10 cellular contexts compared by ENCODE assay signal in the genomic region with DNA sequence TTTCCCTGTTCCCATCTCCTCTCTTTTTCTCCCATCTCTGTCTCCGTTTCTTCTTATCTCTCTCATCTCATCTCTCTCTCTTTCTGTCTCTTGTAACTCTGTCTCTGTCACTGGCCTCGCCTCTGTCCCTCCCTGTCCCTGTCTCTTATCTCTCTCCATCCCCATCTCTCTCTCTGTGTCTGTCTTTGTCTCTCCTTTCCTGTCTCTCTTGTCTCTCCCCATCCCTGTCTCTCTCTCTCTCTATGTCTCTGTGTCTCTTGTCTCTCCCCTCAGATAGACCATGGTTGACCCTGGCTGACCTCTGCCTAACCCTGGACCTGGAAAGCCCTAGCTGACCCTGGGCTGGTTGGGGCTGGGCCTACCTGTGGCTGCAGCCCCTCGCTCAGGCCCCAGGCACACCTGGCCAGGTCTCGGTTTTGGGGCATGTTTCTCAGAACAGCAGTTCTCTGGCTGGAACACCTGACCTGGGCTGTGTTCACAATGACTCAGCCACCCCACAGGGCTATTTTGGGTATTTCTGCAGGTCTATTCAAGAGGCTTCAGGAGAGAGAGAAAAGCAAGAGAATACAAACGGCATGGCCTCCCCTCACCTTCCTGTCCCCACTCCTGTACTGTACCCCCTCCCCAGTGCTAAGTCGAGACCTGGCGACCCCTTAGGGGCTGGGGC.
DNase-seq lines count a peak whose midpoint lies in the region; ATAC-seq and TF ChIP-seq lines count a peak whose summit lies in the region.
"Had no signal": no experiment of that assay in that cellular context is flagged by ENCODE, and none has a peak within 500 bp of the region (broad histone marks: within the 10 kb centered on the region; RNA-seq: fewer than 3 reads in every experiment).

No MANE protein-coding gene starts in this region.

- H3K9me3 Mint-ChIP-seq in activated naive CD4-positive, alpha-beta T cell treated with anti-CD3 and anti-CD28 coated beads, Interleukin-2, amount 10 ng/mL, durations not matched to agents 7 days and 5 days = no peaks in the 10 kb centered on the region

- H3K27me3 ChIP-seq in transverse colon = no peaks in the 10 kb centered on the region

- H3K9me3 ChIP-seq in OCI-LY7 (ENCODE audit: low read length) (no peaks in the 10 kb centered on the region), transverse colon (no peaks in the 10 kb centered on the region)

- BruUV-seq in OCI-LY7 (replicated peaks; lab: Mats Ljungman, UMichigan) = no TSS peak

- H3K9me2 ChIP-seq in OCI-LY7 (ENCODE audit: insufficient read depth, low read length) = no peaks in the 10 kb centered on the region

- peak overlapping the region; percentile 52 for H3K4me3 ChIP-seq in OCI-LY7 (ENCODE audit: low read depth, low read length, poor library complexity, severe bottlenecking)
- H3K4me3 ChIP-seq in transverse colon = no peak overlapping the region

- H4K20me1 ChIP-seq in OCI-LY7 (ENCODE audit: insufficient read depth, low read length) = no peaks in the 10 kb centered on the region

- in situ Hi-C loops in transverse colon (cut with MboI; ENCODE audit: low pct_ligation_motif_present in 1 of 4, low pct_unique_long_range_greater_than_20kb in 1 of 4, low sequenced_read_pairs in 3 of 4) = loop anchor here in 1 of 4 donors (10.0 kb wide), 1 partner anchor 116 kb away; no protein-coding TSS in a partner anchor

- H2AFZ ChIP-seq in OCI-LY7 (ENCODE audit: low read length) = no peak overlapping the region

- no peak for TF ChIP-seq EP300 in transverse colon (IDR thresholded peaks at IDR 0.05; ENCODE audit: low read depth)

- H3K27me3 Mint-ChIP-seq in activated naive CD4-positive, alpha-beta T cell treated with anti-CD3 and anti-CD28 coated beads, Interleukin-2, amount 10 ng/mL, durations not matched to agents 7 days and 5 days = no peaks in the 10 kb centered on the region

- H3K4me3 Mint-ChIP-seq in activated naive CD4-positive, alpha-beta T cell treated with anti-CD3 and anti-CD28 coated beads, Interleukin-2, amount 10 ng/mL, durations not matched to agents 7 days and 5 days = no peak overlapping the region

- peak overlapping the region; percentile 2 for H3K27ac Mint-ChIP-seq in activated naive CD4-positive, alpha-beta T cell treated with anti-CD3 and anti-CD28 coated beads, Interleukin-2, amount 10 ng/mL, durations not matched to agents 7 days and 5 days

- no peak for TF ChIP-seq POLR2A in transverse colon (IDR thresholded peaks at IDR 0.05)

- POLR2A ChIA-PET in OCI-LY7 (lab: Charles Lee) = interaction anchor here (0.5 to 0.7 kb wide), 3 partner anchors 107 to 120 kb away, joined by 3 to 4 read pairs (median 4); no protein-coding TSS in a partner anchor

- peaks cover 15% of the 10 kb centered on the region for H3K4me1 Mint-ChIP-seq in activated naive CD4-positive, alpha-beta T cell treated with anti-CD3 and anti-CD28 coated beads, Interleukin-2, amount 10 ng/mL, durations not matched to agents 7 days and 5 days

- WGBS in transverse colon (ENCODE audit: low coverage in 1 of 2), 2 donors = 68 to 82% methylated on average over 2 to 7 of the region's 7 CpGs

- CTCF ChIA-PET in activated naive CD4-positive, alpha-beta T cell treated with anti-CD3 and anti-CD28 coated beads, Interleukin-2, amount 10 ng/mL, durations not matched to agents 7 days and 5 days (lab: Charles Lee) = no interaction called here
- CTCF ChIA-PET in OCI-LY7 (lab: Charles Lee; ENCODE audit: unreplicated experiment) = interaction anchor here (0.6 kb wide), 2 partner anchors 10 to 112 kb away, joined by 3 read pairs; no protein-coding TSS in a partner anchor

- H3K36me3 ChIP-seq in OCI-LY7 (ENCODE audit: insufficient read depth, low read length) (no peaks in the 10 kb centered on the region), transverse colon (no peaks in the 10 kb centered on the region)

- TF ChIP-seq CTCF in OCI-LY7 (conservative IDR thresholded peaks at IDR 0.05; ENCODE audit: low read length) (no peak), transverse colon (IDR thresholded peaks at IDR 0.05) (no peak)

- H3K27ac ChIP-seq in OCI-LY7 (ENCODE audit: low read depth, low read length, poor library complexity, severe bottlenecking) = peak overlapping the region; percentile 97
- peak overlapping the region in 2 of 4 donors; percentile 13 to 53 for H3K27ac ChIP-seq in transverse colon

- H3K79me2 ChIP-seq in OCI-LY7 (ENCODE audit: insufficient read depth, low read depth, low read length) = peaks cover 11% of the 10 kb centered on the region; the same call in 1 of the 2 replicates

- peak; percentile 26 for ATAC-seq in HG02571 (IDR thresholded peaks at IDR 0.05; ENCODE audit: unreplicated experiment)
- no peak for ATAC-seq in HG03571 (IDR thresholded peaks at IDR 0.05; ENCODE audit: unreplicated experiment)
- ATAC-seq: Right ventricle myocardium inferior, sciatic nerve had no signal

- H3K4me1 ChIP-seq in OCI-LY7 (ENCODE audit: insufficient read depth, low read length, poor library complexity, severe bottlenecking) (peaks cover 69% of the 10 kb centered on the region), transverse colon (no peaks in the 10 kb centered on the region)

- H3K36me3 Mint-ChIP-seq in activated naive CD4-positive, alpha-beta T cell treated with anti-CD3 and anti-CD28 coated beads, Interleukin-2, amount 10 ng/mL, durations not matched to agents 7 days and 5 days = no peaks in the 10 kb centered on the region

- intact Hi-C loops in OCI-LY7 (cut with micrococcal nuclease; ENCODE audit: unreplicated experiment) (loop anchor here (5.0 kb wide), 1 partner anchor 117 kb away; no protein-coding TSS in a partner anchor), transverse colon (cut with DNase I; ENCODE audit: low total_unique reads) (no loop called here)

- no peak for DNase-seq in activated naive CD4-positive, alpha-beta T cell treated with anti-CD3 and anti-CD28 coated beads, Interleukin-2, amount 10 ng/mL, durations not matched to agents 7 days and 5 days
- DNase-seq in activated naive CD4-positive, alpha-beta T cell treated with Interleukin-2 at 50 U/mL for 16 hours = no peak
- DNase-seq in OCI-LY7 (ENCODE audit: low spot score) (peak; percentile 95), transverse colon (peak; percentile 33), Kasumi-1 (lab: John Stamatoyannopoulos, UW) (no peak), H4 (ENCODE audit: low spot score) (no peak)

- H3K4me2 ChIP-seq in OCI-LY7 (ENCODE audit: low read length) = peak overlapping the region; percentile 72

Comparison
In these comparisons a context has a peak if more than half of its experiments do, and no peak if none do; other contexts are left out.
1. DNase-seq: peak in OCI-LY7 (single experiment) and transverse colon (single experiment); none in activated naive CD4-positive, alpha-beta T cell treated with anti-CD3 and anti-CD28 coated beads, Interleukin-2, amount 10 ng/mL, durations not matched to agents 7 days and 5 days (single experiment), activated naive CD4-positive, alpha-beta T cell treated with Interleukin-2 at 50 U/mL for 16 hours (single experiment), Kasumi-1 (0 of 2) and H4 (single experiment).